ENCODE assay signal across 12 cellular contexts in the genomic region with DNA sequence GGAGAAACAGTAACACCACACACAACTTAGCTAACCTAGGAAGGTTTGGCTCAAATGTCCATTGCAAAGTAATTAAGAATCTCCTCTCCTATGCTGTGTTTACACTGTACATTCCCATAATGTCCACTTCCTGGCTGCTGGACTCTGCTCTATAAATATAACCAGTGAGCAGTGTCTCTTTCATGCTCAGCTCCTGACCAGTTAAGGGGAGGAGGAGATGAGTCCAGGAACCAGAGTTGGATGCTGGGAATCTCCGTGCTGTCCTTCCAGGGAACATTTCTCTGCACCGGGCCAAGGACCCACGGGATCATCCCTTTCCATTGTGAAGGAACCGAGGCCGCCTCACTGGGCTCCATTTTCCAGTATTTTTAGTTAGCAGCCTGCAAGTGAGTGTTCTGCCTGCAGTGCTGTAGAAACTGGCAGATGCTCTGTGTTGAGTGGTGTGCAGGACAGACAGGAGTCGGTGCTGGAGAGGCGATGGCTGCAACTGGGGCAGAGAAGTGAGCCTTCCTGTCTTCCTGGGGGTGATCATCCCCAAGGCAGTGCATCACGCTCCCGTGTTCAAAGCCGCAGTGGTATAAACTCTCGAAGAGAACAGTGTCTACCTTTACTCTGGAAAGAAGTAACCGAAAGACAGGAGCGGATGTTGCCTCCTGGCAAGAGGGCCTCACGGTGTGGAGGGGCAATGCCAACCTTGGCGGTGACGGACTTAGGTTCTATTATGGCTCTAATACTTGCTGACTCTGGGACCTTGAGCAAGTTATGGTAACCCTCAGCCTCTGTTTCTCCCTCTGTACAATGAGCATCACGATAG.
DNase-seq lines count a peak whose midpoint lies in the region; ATAC-seq and TF ChIP-seq lines count a peak whose summit lies in the region.
"Had no signal": no experiment of that assay in that cellular context is flagged by ENCODE, and none has a peak within 500 bp of the region (broad histone marks: within the 10 kb centered on the region; RNA-seq: fewer than 3 reads in every experiment).

No MANE protein-coding gene starts in this region.

- H3K4me3 ChIP-seq in astrocyte of the spinal cord (ENCODE audit: low read depth, low read length), result no peak overlapping the region

- DNase-seq in A172 (ENCODE audit: low spot score) (peak; percentile 19), HuH-7 (ENCODE audit: low spot score) (peak; percentile 12), astrocyte of the spinal cord (ENCODE audit: low read depth, low spot score) (peak; percentile 50), left colon (peak in 1 of 2 donors; percentile 62), HPDE6-E6E7 (ENCODE audit: extremely low spot score) (no peak), DMS 273 (lab: John Stamatoyannopoulos, UW; ENCODE audit: unreplicated experiment) (no peak)
- DNase-seq: activated CD4-positive, alpha-beta T cell treated with anti-CD3 and anti-CD28 coated beads, Interleukin-2, amount 50 U/mL, for 4 hours; activated naive CD8-positive, alpha-beta T cell treated with anti-CD3 and anti-CD28 coated beads, Interleukin-2, amount 10 ng/mL, durations not matched to agents 7 days and 5 days; effector memory CD8-positive, alpha-beta T cell; stimulated activated CD4-positive, alpha-beta T cell treated with anti-CD3 and anti-CD28 coated beads, Interleukin-4, amount 100 ng/mL, for 24 hours had no signal

- no peak for TF ChIP-seq CTCF in astrocyte of the spinal cord (IDR thresholded peaks at IDR 0.05; ENCODE audit: low read depth, low read length)

- intact Hi-C loops in left colon (cut with DNase I, micrococcal nuclease), result no loop called here

- ATAC-seq in left colon (peak; percentile 82), HG02759 (IDR thresholded peaks at IDR 0.05; ENCODE audit: unreplicated experiment) (no peak), GM18517 (IDR thresholded peaks at IDR 0.05; ENCODE audit: unreplicated experiment) (no peak)

- in situ Hi-C loops in astrocyte of the spinal cord (cut with HindIII; ENCODE audit: low sequenced_read_pairs), result no loop called here

Comparison
In these comparisons a context has a peak if more than half of its experiments do, and no peak if none do; other contexts are left out.
1. DNase-seq: peak in A172 (single experiment), HuH-7 (single experiment) and astrocyte of the spinal cord (single experiment); none in HPDE6-E6E7 (single experiment) and DMS 273 (single experiment).